Comparison of ENCODE assay signal across 15 cellular contexts in the genomic region with DNA sequence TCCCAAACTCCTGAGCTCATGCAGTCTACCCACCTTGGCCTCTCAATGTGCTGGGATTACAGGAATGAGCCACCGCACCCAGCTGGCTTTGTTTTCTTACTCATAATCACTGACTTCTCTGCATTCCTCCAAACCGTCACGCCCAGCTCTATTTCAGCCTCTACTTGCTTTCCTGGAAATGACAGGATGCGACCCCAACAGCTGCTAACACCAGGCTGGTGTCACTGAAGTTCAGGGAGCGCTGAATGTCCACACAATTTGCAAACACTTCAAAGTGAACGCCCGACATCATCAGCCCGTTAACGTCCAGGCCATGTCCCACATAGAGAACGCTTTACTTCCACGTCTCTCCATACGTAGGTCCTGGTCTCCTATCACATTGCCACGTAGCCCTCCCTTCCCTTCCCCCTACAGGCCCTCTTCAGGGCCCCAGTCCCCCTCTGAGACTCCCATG. TPM values are rescaled to one million over a fixed set of nuclear protein-coding genes. Genes with fewer than 3 reads are reported as not detected.
DNase-seq lines count a peak whose midpoint lies in the region; ATAC-seq, FAIRE-seq and TF ChIP-seq lines count a peak whose summit lies in the region.
"Had no signal": no experiment of that assay in that cellular context is flagged by ENCODE, and none has a peak within 500 bp of the region (broad histone marks: within the 10 kb centered on the region; RNA-seq: fewer than 3 reads in every experiment).

No MANE protein-coding gene starts in this region.

- peaks cover 0 to 7% (median under 1%) of the 10 kb centered on the region in 4 experiments; a peak in 2 of 7 replicates for H3K4me1 ChIP-seq in H1 (replicated peaks in 1 of 4; ENCODE audit: control insufficient read depth in 3 of 4, insufficient read depth in 4 of 4, low read length in 3 of 4)
- H3K4me1 ChIP-seq: prostate gland had no signal

- no peaks in the 10 kb centered on the region for H4K20me1 ChIP-seq in H1 (replicated peaks in 1 of 2; ENCODE audit: control insufficient read depth in 1 of 2, insufficient read depth in 2 of 2, low read length in 2 of 2)

- no peak for TF ChIP-seq EP300 in H1 (IDR thresholded peaks at IDR 0.05; ENCODE audit: borderline replicate concordance in 1 of 2, low read depth in 2 of 2, low read length in 2 of 2)

- no peaks in the 10 kb centered on the region for H3K79me2 ChIP-seq in H1 (ENCODE audit: control insufficient read depth in 1 of 2, insufficient read depth in 2 of 2, low read length in 2 of 2)

- no peak overlapping the region for H3K23ac ChIP-seq in H1 (ENCODE audit: insufficient read length)

- H3K4ac ChIP-seq in H1 (replicated peaks; ENCODE audit: insufficient read length, low read depth, low read length): no peak overlapping the region

- FAIRE-seq in H1 (lab: Jason Lieb, UNC): no peak
- FAIRE-seq: endometrium had no signal

- H3K27ac Mint-ChIP-seq in mesothelial cell of epicardium: peak overlapping the region; percentile 92

- no peak overlapping the region for H3K56ac ChIP-seq in H1 (replicated peaks; ENCODE audit: insufficient read length, low read depth, low read length)

- H3K27me3 ChIP-seq in H1 (replicated peaks in 1 of 4; ENCODE audit: control insufficient read depth in 3 of 4, extremely low read depth in 1 of 4, insufficient read depth in 3 of 4, low read length in 3 of 4): no peaks in the 10 kb centered on the region

- H3K9me3 Mint-ChIP-seq in mesothelial cell of epicardium: no peaks in the 10 kb centered on the region

- no peaks in the 10 kb centered on the region for H3K23me2 ChIP-seq in H1 (ENCODE audit: low read depth, low read length)

- no peak overlapping the region for H3K4me2 ChIP-seq in H1 (ENCODE audit: insufficient read depth in 1 of 2, low read depth in 2 of 2, low read length in 2 of 2)

- H3K79me1 ChIP-seq in H1 (ENCODE audit: low read depth, low read length): no peaks in the 10 kb centered on the region

- intact Hi-C loops in left cardiac atrium (cut with DNase I): no loop called here

- no peak overlapping the region for H3K27ac ChIP-seq in H1 (ENCODE audit: low read depth, low read length)
- H3K27ac ChIP-seq: prostate gland had no signal

- ATAC-seq in HG03521 (IDR thresholded peaks at IDR 0.05; ENCODE audit: unreplicated experiment) (no peak), GM21576 (IDR thresholded peaks at IDR 0.05; ENCODE audit: unreplicated experiment) (no peak), left cardiac atrium (no peak)
- ATAC-seq: mucosa of descending colon had no signal

- in situ Hi-C loops in Caki2 (cut with HindIII; ENCODE audit: low pct_unique_long_range_greater_than_20kb, low sequenced_read_pairs): no loop called here

- H2BK5ac ChIP-seq in H1 (ENCODE audit: low read depth, low read length): no peak overlapping the region

- CTCF ChIA-PET in H1 (lab: Charles Lee; ENCODE audit: partially characterized antibody): interaction anchor here (0.9 to 2.6 kb wide), 2 partner anchors 10 to 53 kb away, joined by 3 to 28 read pairs; no protein-coding TSS in a partner anchor

- POLR2A ChIA-PET in H1 (lab: Charles Lee; ENCODE audit: partially characterized antibody): no interaction called here

- DNase-seq in Caki2 (ENCODE audit: low read depth) (peak; percentile 65), NCI-H69 (lab: John Stamatoyannopoulos, UW) (peak; percentile 18), H1 (ENCODE audit: low read depth in 1 of 2, low spot score in 2 of 2) (no peak), mesothelial cell of epicardium (ENCODE audit: low spot score in 2 of 2, unreplicated experiment in 2 of 2) (no peak), left cardiac atrium (no peak)
- no peak for DNase-seq in activated effector memory CD4-positive, alpha-beta T cell treated with Interleukin-2 at 50 U/mL for 16 hours
- DNase-seq: activated CD4-positive, CD25-positive, alpha-beta regulatory T cell treated with anti-CD3 and anti-CD28 coated beads, Interleukin-2, amount 50 U/mL, for 72 hours; activated T-cell treated with anti-CD3 and anti-CD28 coated beads for 4 hours; mucosa of descending colon; NCI-H187; NK-92 treated with Interleukin-12 subunit alpha and Interleukin-12 subunit beta, amount 100 ng/mL, for 24 hours had no signal

- no peak overlapping the region for H4K91ac ChIP-seq in H1 (replicated peaks; ENCODE audit: insufficient read length, low read length)

- H2BK15ac ChIP-seq in H1 (ENCODE audit: low read length): no peak overlapping the region

- no peak overlapping the region for H2BK12ac ChIP-seq in H1 (ENCODE audit: low read depth, low read length)

- H3K4me1 Mint-ChIP-seq in mesothelial cell of epicardium: peaks cover 31% of the 10 kb centered on the region

- no peak overlapping the region for H3K18ac ChIP-seq in H1 (ENCODE audit: extremely low read depth, low read length)

- no peak overlapping the region for H3K14ac ChIP-seq in H1 (ENCODE audit: insufficient read length)

- no peak overlapping the region for H3K4me3 ChIP-seq in H1 (ENCODE audit: extremely low read depth in 1 of 4, insufficient read depth in 2 of 4, low read depth in 3 of 4, low read length in 4 of 4)
- H3K4me3 ChIP-seq: mucosa of descending colon, prostate gland had no signal

- H2AK5ac ChIP-seq in H1 (ENCODE audit: low read depth, low read length): no peak overlapping the region

- H2BK20ac ChIP-seq in H1 (ENCODE audit: low read length): no peak overlapping the region

- TF ChIP-seq CTCF in H1 (IDR thresholded peaks at IDR 0.05; ENCODE audit: control extremely low read depth in 1 of 3, insufficient read depth in 1 of 3, low read depth in 1 of 3, low read length in 3 of 3): no peak
- TF ChIP-seq CTCF in mesothelial cell of epicardium (IDR thresholded peaks at IDR 0.05; ENCODE audit: unreplicated experiment): no peak

- no peaks in the 10 kb centered on the region for H3K27me3 Mint-ChIP-seq in mesothelial cell of epicardium (ENCODE audit: low read depth)

- H2BK120ac ChIP-seq in H1 (replicated peaks; ENCODE audit: low read depth, low read length): no peak overlapping the region

- H3K9ac ChIP-seq in H1 (replicated peaks in 1 of 4; ENCODE audit: extremely low read depth in 1 of 4, low read depth in 3 of 4, low read length in 3 of 4): no peak overlapping the region

- peak overlapping the region; percentile 64; the same call in 1 of the 2 replicates for H2AFZ ChIP-seq in H1 (ENCODE audit: low read length)

- no peak for TF ChIP-seq POLR2A in H1 (IDR thresholded peaks at IDR 0.05; ENCODE audit: control extremely low read depth in 1 of 2, low read depth in 2 of 2, low read length in 2 of 2)

- no peaks in the 10 kb centered on the region for H3K36me3 Mint-ChIP-seq in mesothelial cell of epicardium

- no peak for TF ChIP-seq RAD21 in H1 (IDR thresholded peaks at IDR 0.05 in 1 of 2, conservative IDR thresholded peaks at IDR 0.05 in 1 of 2; ENCODE audit: low read depth in 2 of 2, low read length in 2 of 2)

- H4K5ac ChIP-seq in H1 (ENCODE audit: insufficient read length, low read depth, low read length): no peak overlapping the region

- H3K9me3 ChIP-seq in H1 (ENCODE audit: insufficient read depth in 2 of 2, low read depth in 1 of 2, low read length in 1 of 2): no peaks in the 10 kb centered on the region
- H3K9me3 ChIP-seq: mucosa of descending colon, prostate gland had no signal

- 83% methylated on average over 13 of the region's 13 CpGs; no CpG with 5 or more reads in 1 of the 2 experiments for WGBS in H1 (ENCODE audit: extremely low coverage in 1 of 2, insufficient coverage in 1 of 2, insufficient read length in 1 of 2, insufficient replicate concordance in 2 of 2, low coverage in 1 of 2, low lambda C conversion rate in 2 of 2, missing lambda C conversion rate in 1 of 2), 2 experiments

- no peaks in the 10 kb centered on the region for H3K36me3 ChIP-seq in H1 (ENCODE audit: control insufficient read depth in 2 of 4, insufficient read depth in 4 of 4, low read length in 3 of 4)
- H3K36me3 ChIP-seq: prostate gland had no signal

- no peak overlapping the region for H3K4me3 Mint-ChIP-seq in mesothelial cell of epicardium

- H4K8ac ChIP-seq in H1 (ENCODE audit: extremely low read depth, insufficient read depth, low read length): no peak overlapping the region

TF ChIP-seq in H1, 55 proteins besides CTCF, POLR2A, EP300 and RAD21:
- TF ChIP-seq CHD2 (IDR thresholded peaks at IDR 0.05; ENCODE audit: low read length): no peak

RNA-seq across cellular contexts. Expression of gene PROSER2, which starts 12.8 kb away (rescaled TPM):
- total RNA-seq in Caki2 (2014; rRNA removed; shearing (Covaris generic); ENCODE audit: low replicate concordance): 83.5 and 84.9 TPM in 2 replicates
- total RNA-seq in H1 (2021; fragmentation: NEBNext Ultra II Directional; extraction: Animal tissue kit (Norgen Biotek cat#: 25700)): 11.6 and 13.7 TPM in 2 replicates
- polyA plus RNA-seq in H1 (2011; rRNA removed): 3.9 and 6.5 TPM in 2 replicates
- polyA plus RNA-seq in H1 (2011; cell fraction: cytosol; rRNA removed): 4.2 TPM
- 5.3 TPM for polyA plus RNA-seq in H1 (2011; cell fraction: nucleus; rRNA removed)
- polyA plus RNA-seq in H1 (2012, experiment 1 of 2): 5.9 to 7.9 TPM (median 7.2 TPM) in 4 replicates
- polyA plus RNA-seq in H1 (2012, experiment 2 of 2): 6.4 TPM
- polyA plus RNA-seq in H1 (2013, experiment 1 of 2): 4.6 TPM
- polyA plus RNA-seq in H1 (2013, experiment 2 of 2): 4.6 TPM
- polyA minus RNA-seq in H1 (2011; rRNA and poly(A)+ RNA removed): 3.7 and 5.5 TPM in 2 replicates
- 3.1 TPM for polyA minus RNA-seq in H1 (2011; cell fraction: cytosol; rRNA and poly(A)+ RNA removed)
- 4.1 TPM for polyA minus RNA-seq in H1 (2011; cell fraction: nucleus; rRNA and poly(A)+ RNA removed)
- total RNA-seq in mesothelial cell of epicardium (16.9 to 17.8 TPM (median 17.6 TPM) in 3 replicates), left cardiac atrium (1 to 10 TPM; 1.8 to 2.9 TPM)

Comparison
In these comparisons a context has a peak if more than half of its experiments do, and no peak if none do; other contexts are left out.
1. DNase-seq: peak in Caki2 (single experiment) and NCI-H69 (single experiment); none in H1 (0 of 2), mesothelial cell of epicardium (0 of 2), activated effector memory CD4-positive, alpha-beta T cell treated with Interleukin-2 at 50 U/mL for 16 hours (single experiment) and left cardiac atrium (single experiment).